Comparison of ENCODE assay signal across 1 cellular context in genomic region chr5:168401880-168402279, GRCh38.
TF ChIP-seq lines count a peak whose summit lies in the region.

No MANE protein-coding gene starts in this region.

TF ChIP-seq in HCT116, 20 proteins besides CTCF, POLR2A, EP300 and RAD21 (continued from another document):
- TF ChIP-seq JUND (IDR thresholded peaks at IDR 0.05) (no peak), SP1 (IDR thresholded peaks at IDR 0.05; ENCODE audit: low read depth) (no peak)
